Comparison of ENCODE assay signal across 1 cellular context in the genomic region with DNA sequence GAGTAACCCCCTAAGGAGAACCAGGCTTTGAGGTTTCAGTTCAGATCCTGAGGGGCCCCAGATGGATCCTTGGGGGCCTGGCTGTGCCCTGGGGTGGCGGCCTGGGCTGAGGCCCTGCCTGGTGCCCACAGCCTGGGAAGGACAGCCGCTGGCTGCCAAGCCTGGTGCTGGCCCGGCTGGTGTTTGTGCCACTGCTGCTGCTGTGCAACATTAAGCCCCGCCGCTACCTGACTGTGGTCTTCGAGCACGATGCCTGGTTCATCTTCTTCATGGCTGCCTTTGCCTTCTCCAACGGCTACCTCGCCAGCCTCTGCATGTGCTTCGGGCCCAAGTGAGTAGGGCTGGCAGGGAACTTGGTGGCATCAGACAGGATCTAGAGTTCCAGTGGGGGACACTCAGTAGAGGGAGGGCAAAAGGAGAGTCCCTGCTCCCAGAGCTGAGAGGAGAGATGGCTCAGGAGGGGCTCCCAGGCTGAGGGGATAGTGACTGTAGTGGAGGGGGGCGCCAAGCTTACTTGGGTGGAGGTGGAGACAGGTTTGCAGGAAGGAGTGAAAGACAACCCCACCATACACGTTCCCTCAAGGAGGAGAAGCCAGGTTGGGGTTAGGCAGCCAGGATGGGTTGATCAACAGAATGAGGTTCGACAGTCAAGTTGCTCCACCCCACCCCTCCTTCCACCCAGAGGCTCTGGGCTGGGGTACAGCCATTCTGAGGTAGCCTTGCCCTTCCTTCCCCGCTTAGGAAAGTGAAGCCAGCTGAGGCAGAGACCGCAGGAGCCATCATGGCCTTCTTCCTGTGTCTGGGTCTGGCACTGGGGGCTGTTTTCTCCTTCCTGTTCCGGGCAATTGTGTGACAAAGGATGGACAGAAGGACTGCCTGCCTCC.
TF ChIP-seq lines count a peak whose summit lies in the region.

No MANE protein-coding gene starts in this region.

TF ChIP-seq in K562, 482 proteins besides CTCF, POLR2A, EP300 and RAD21:
- TF ChIP-seq ILK (tag; IDR thresholded peaks at IDR 0.05; ENCODE audit: borderline replicate concordance, low read depth) = no peak
- peak; percentile 18; the same call in 1 of the 2 replicates for TF ChIP-seq RBFOX2 (IDR thresholded peaks at IDR 0.05; ENCODE audit: low read depth, low read length)
- TF ChIP-seq POLR2G (IDR thresholded peaks at IDR 0.05; ENCODE audit: low read depth, low read length) = 0 out of 2 replicates have a peak, but pooled peaks have one; percentile 22
